ENCODE assay signal across 15 cellular contexts in the genomic region with DNA sequence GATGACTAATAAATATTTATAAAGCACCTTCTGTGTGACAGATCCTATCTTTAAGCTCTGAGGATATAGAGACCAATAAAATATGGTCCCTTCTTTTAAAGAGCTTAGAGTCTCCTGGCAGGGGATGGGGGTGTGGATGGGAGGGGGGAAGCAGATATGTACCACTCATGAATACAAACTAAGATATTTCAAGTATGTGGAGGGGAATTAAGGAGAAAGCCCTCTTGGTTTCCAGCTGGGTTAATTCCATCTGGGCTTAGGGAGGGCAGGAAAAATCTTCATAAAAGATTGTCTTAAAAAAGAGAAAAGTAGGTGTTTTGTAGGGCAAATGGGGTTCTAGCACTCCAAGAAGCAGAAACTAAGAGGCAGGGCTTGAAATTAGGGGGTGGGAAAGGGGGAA. TPM values are rescaled to one million over a fixed set of nuclear protein-coding genes. Genes with fewer than 3 reads are reported as not detected.
DNase-seq lines count a peak whose midpoint lies in the region; ATAC-seq, FAIRE-seq and TF ChIP-seq lines count a peak whose summit lies in the region.
"Had no signal": no experiment of that assay in that cellular context is flagged by ENCODE, and none has a peak within 500 bp of the region (broad histone marks: within the 10 kb centered on the region; RNA-seq: fewer than 3 reads in every experiment).

No MANE protein-coding gene starts in this region.

- H3K9ac ChIP-seq in endodermal cell (ENCODE audit: extremely low read depth, low read length, poor library complexity, severe bottlenecking) = no peak overlapping the region

- intact Hi-C loops in natural killer cell (cut with micrococcal nuclease) = no loop called here
- intact Hi-C loops in pancreas (cut with DNase I) = no loop called here

- H3K27me3 ChIP-seq in endodermal cell (ENCODE audit: control insufficient read depth, insufficient read depth, low read length, poor library complexity, severe bottlenecking) (no peaks in the 10 kb centered on the region), pancreas (no peaks in the 10 kb centered on the region)

- H3K4me3 Mint-ChIP-seq in endodermal cell = no peak overlapping the region
- peak overlapping the region; percentile 12 for H3K4me3 Mint-ChIP-seq in nephron progenitor cell
- H3K4me3 Mint-ChIP-seq in natural killer cell = no peak overlapping the region
- H3K4me3 Mint-ChIP-seq: activated CD4-positive, alpha-beta memory T cell treated with anti-CD3 and anti-CD28 coated beads for 36 hours; activated naive CD8-positive, alpha-beta T cell; CD4-positive, alpha-beta T cell; T-cell had no signal

- FAIRE-seq in pancreas (lab: Jason Lieb, UNC) = no peak

- H3K36me3 ChIP-seq in endodermal cell (ENCODE audit: control insufficient read depth, insufficient read depth, low read length) = peaks cover 18% of the 10 kb centered on the region
- peaks cover 0 to 10% (median 8%) of the 10 kb centered on the region in 3 donors for H3K36me3 ChIP-seq in pancreas

- H3K36me3 Mint-ChIP-seq in endodermal cell (ENCODE audit: low read depth) (peaks cover 24% of the 10 kb centered on the region), nephron progenitor cell (ENCODE audit: low read depth) (peaks cover 36% of the 10 kb centered on the region), natural killer cell (peaks cover 24% of the 10 kb centered on the region)

- H3K27ac ChIP-seq in endodermal cell (ENCODE audit: low read depth, low read length) = no peak overlapping the region
- H3K27ac ChIP-seq in pancreas = no peak overlapping the region
- H3K27ac ChIP-seq: HL-60 had no signal

- peaks cover 13% of the 10 kb centered on the region for H3K4me1 ChIP-seq in endodermal cell (ENCODE audit: control insufficient read depth, insufficient read depth, low read length)
- no peaks in the 10 kb centered on the region for H3K4me1 ChIP-seq in pancreas

- H3K9me3 ChIP-seq in endodermal cell (ENCODE audit: control insufficient read depth, low read length) (no peaks in the 10 kb centered on the region), pancreas (no peaks in the 10 kb centered on the region)

- H3K4me3 ChIP-seq in endodermal cell (ENCODE audit: low read length) (no peak overlapping the region), pancreas (no peak overlapping the region)

- peaks cover 18% of the 10 kb centered on the region for H3K4me1 Mint-ChIP-seq in endodermal cell
- H3K4me1 Mint-ChIP-seq in nephron progenitor cell = peaks cover 26% of the 10 kb centered on the region
- peaks cover 13 to 20% of the 10 kb centered on the region in 2 donors for H3K4me1 Mint-ChIP-seq in natural killer cell

- TF ChIP-seq CTCF in endodermal cell (conservative IDR thresholded peaks at IDR 0.05) (no peak), nephron progenitor cell (IDR thresholded peaks at IDR 0.05) (no peak), natural killer cell (IDR thresholded peaks at IDR 0.05) (no peak), pancreas (IDR thresholded peaks at IDR 0.05) (no peak)

- peak overlapping the region; percentile 23 for H3K27ac Mint-ChIP-seq in endodermal cell
- H3K27ac Mint-ChIP-seq in nephron progenitor cell = no peak overlapping the region
- no peak overlapping the region for H3K27ac Mint-ChIP-seq in natural killer cell
- H3K27ac Mint-ChIP-seq: activated CD4-positive, alpha-beta memory T cell treated with anti-CD3 and anti-CD28 coated beads for 36 hours; activated naive CD8-positive, alpha-beta T cell; CD4-positive, alpha-beta T cell; T-cell had no signal

- H3K9me3 Mint-ChIP-seq in endodermal cell = no peaks in the 10 kb centered on the region
- no peaks in the 10 kb centered on the region for H3K9me3 Mint-ChIP-seq in nephron progenitor cell
- no peaks in the 10 kb centered on the region for H3K9me3 Mint-ChIP-seq in natural killer cell
- H3K9me3 Mint-ChIP-seq: activated CD4-positive, alpha-beta memory T cell treated with anti-CD3 and anti-CD28 coated beads for 36 hours; CD4-positive, alpha-beta T cell; T-cell had no signal

- DNase-seq in AG08395 (ENCODE audit: low spot score) (peak; percentile 65), LHCN-M2 (ENCODE audit: low read depth) (peak; percentile 68), endodermal cell (peak; percentile 58), nephron progenitor cell (no peak), natural killer cell (no peak), cerebellar nuclear complex (lab: John Stamatoyannopoulos, UW) (no peak), pancreas (no peak)
- DNase-seq: activated CD4-positive, alpha-beta memory T cell treated with anti-CD3 and anti-CD28 coated beads for 36 hours; CD4-positive, alpha-beta T cell; NCI-H1092 treated with DMSO at 0.1 percent for 48 hours; NK-92 treated with Interleukin-12 subunit alpha and Interleukin-12 subunit beta, amount 100 ng/mL, for 24 hours; T-cell had no signal

- no peak for ATAC-seq in HG02623 (IDR thresholded peaks at IDR 0.05; ENCODE audit: unreplicated experiment)
- ATAC-seq in natural killer cell = no peak
- ATAC-seq in pancreas = no peak
- ATAC-seq: T-cell had no signal

- H3K27me3 Mint-ChIP-seq in endodermal cell (ENCODE audit: insufficient read depth) = no peaks in the 10 kb centered on the region
- H3K27me3 Mint-ChIP-seq in nephron progenitor cell (ENCODE audit: low read depth, poor library complexity) = no peaks in the 10 kb centered on the region
- no peaks in the 10 kb centered on the region for H3K27me3 Mint-ChIP-seq in natural killer cell (ENCODE audit: low read depth in 2 of 2)
- H3K27me3 Mint-ChIP-seq: activated CD4-positive, alpha-beta memory T cell treated with anti-CD3 and anti-CD28 coated beads for 36 hours; activated naive CD8-positive, alpha-beta T cell; CD4-positive, alpha-beta T cell; T-cell had no signal

RNA-seq across cellular contexts. Expression of gene CILK1, which starts 18.0 kb away (rescaled TPM):
- total RNA-seq in LHCN-M2 (2014; rRNA removed) (16.7 and 17.3 TPM in 2 replicates), endodermal cell (1 to 10 TPM; 8.1 to 8.9 TPM), natural killer cell (10 to 100 TPM in 2 of 3 donors, 1 to 10 TPM in 1; 9.0 to 14.3 (median 13.5) TPM), pancreas (1 to 10 TPM; 3.5 to 9.0 (median 5.2) TPM)
- 6.6 TPM for polyA plus RNA-seq in LHCN-M2 (2012)
- 12.4 TPM for polyA plus RNA-seq in endodermal cell (2013, experiment 1 of 2)
- polyA plus RNA-seq in endodermal cell (2013, experiment 2 of 2) = 13.2 TPM
- polyA plus RNA-seq in pancreas = 1 to 10 TPM; 2.7 to 2.9 TPM

RNA-seq across cellular contexts. Expression of gene FBXO9, which starts 21.6 kb away (rescaled TPM):
- total RNA-seq in LHCN-M2 (2014; rRNA removed) (27.8 and 33.5 TPM in 2 replicates), endodermal cell (10 to 100 TPM; 49.6 to 65.3 TPM), natural killer cell (10 to 100 TPM; 82.4 to 96.6 (median 88.9) TPM), pancreas (10 to 100 TPM; 38.0 to 66.1 (median 50.8) TPM)
- polyA plus RNA-seq in LHCN-M2 (2012) = 38.0 TPM
- 33.4 TPM for polyA plus RNA-seq in endodermal cell (2013, experiment 1 of 2)
- 27.3 TPM for polyA plus RNA-seq in endodermal cell (2013, experiment 2 of 2)
- 10 to 100 TPM; 30.9 to 51.5 TPM for polyA plus RNA-seq in pancreas

RNA-seq across cellular contexts. Expression of gene GSTA4, which starts 48.5 kb away (rescaled TPM):
- total RNA-seq in LHCN-M2 (2014; rRNA removed) (25.3 and 25.8 TPM in 2 replicates), endodermal cell (10 to 100 TPM; 22.0 to 36.1 TPM), natural killer cell (1 to 10 TPM in 2 of 3 donors, under 1 TPM in 1; 0.55 to 2.5 (median 1.8) TPM), pancreas (10 to 100 TPM; 11.0 to 18.4 (median 13.2) TPM)
- polyA plus RNA-seq in LHCN-M2 (2012) = 17.1 TPM
- 91.0 TPM for polyA plus RNA-seq in endodermal cell (2013, experiment 1 of 2)
- polyA plus RNA-seq in endodermal cell (2013, experiment 2 of 2) = 77.5 TPM
- 10 to 100 TPM; 19.3 to 33.3 TPM for polyA plus RNA-seq in pancreas

Comparison
In these comparisons a context has a peak if more than half of its experiments do, and no peak if none do; other contexts are left out.
1. DNase-seq: peak in AG08395 (single experiment), LHCN-M2 (single experiment) and endodermal cell (single experiment); none in nephron progenitor cell (single experiment), natural killer cell (single experiment), cerebellar nuclear complex (0 of 2) and pancreas (0 of 6).